Comparison of ENCODE assay signal across 23 cellular contexts in genomic region chr4:83546796-83547195, GRCh38. TPM values are rescaled to one million over a fixed set of nuclear protein-coding genes. Genes with fewer than 3 reads are reported as not detected.
A peak's percentile ranks its signal among the peaks of the same experiment; 100 is the strongest.
DNase-seq lines count a peak whose midpoint lies in the region; ATAC-seq and TF ChIP-seq lines count a peak whose summit lies in the region.
"Had no signal": no experiment of that assay in that cellular context is flagged by ENCODE, and none has a peak within 500 bp of the region (broad histone marks: within the 10 kb centered on the region; RNA-seq: fewer than 3 reads in every experiment).

No MANE protein-coding gene starts in this region.

- peak overlapping the region; percentile 34; the same call in 1 of the 2 replicates for H4K91ac ChIP-seq in IMR-90 (ENCODE audit: insufficient read depth, low read depth, low read length)

- no TSS peak for BruUV-seq in IMR-90 (replicated peaks; lab: Mats Ljungman, UMichigan)

- H3K56ac ChIP-seq in IMR-90 (ENCODE audit: extremely low read depth, insufficient read depth, low read length): no peak overlapping the region

- in situ Hi-C loops in IMR-90 (cut with MboI; ENCODE audit: low sequenced_read_pairs): no loop called here

- no peak for ATAC-seq in IMR-90 (ENCODE audit: low read depth)
- peak; percentile 78 for ATAC-seq in left ventricle myocardium superior
- peak; percentile 67 for ATAC-seq in sciatic nerve
- ATAC-seq in HG02610 (IDR thresholded peaks at IDR 0.05; ENCODE audit: unreplicated experiment): no peak
- ATAC-seq in CD8-positive, alpha-beta T cell: no peak
- ATAC-seq: activated naive CD8-positive, alpha-beta T cell treated with anti-CD3 and anti-CD28 coated beads, Interleukin-2, amount 50 U/mL, for 24 hours; left colon; pancreas had no signal

- no peak overlapping the region for H2AK9ac ChIP-seq in IMR-90 (replicated peaks; ENCODE audit: low read depth, low read length, poor library complexity)

- H3K18ac ChIP-seq in IMR-90 (ENCODE audit: low read depth, low read length): peak overlapping the region; percentile 23; the same call in 1 of the 2 replicates

- no peak overlapping the region for H3K27ac ChIP-seq in IMR-90 (ENCODE audit: insufficient read depth, low read length)
- H3K27ac ChIP-seq in CD8-positive, alpha-beta T cell (ENCODE audit: low read depth, low read length): no peak overlapping the region
- H3K27ac ChIP-seq: BLaER1, cardiac muscle cell, pancreas, RWPE1, testis had no signal

- no peaks in the 10 kb centered on the region for H3K9me3 Mint-ChIP-seq in CD8-positive, alpha-beta T cell
- H3K9me3 Mint-ChIP-seq: activated B cell treated with CpG ODN at 0.5 μM for 24 hours; activated naive CD8-positive, alpha-beta T cell treated with anti-CD3 and anti-CD28 coated beads, Interleukin-2, amount 50 U/mL, for 24 hours; activated T-helper 2 cell treated with anti-CD3 and anti-CD28 coated beads, Interferon-gamma antibody, Interleukin-2, Interleukin-4, amounts not matched to agents 10 μg/mL and 5 μg/mL and 100 μg/mL, durations not matched to agents 14 hours and 24 hours and 36 hours; IgD-negative memory B cell had no signal

- H3K27me3 ChIP-seq in IMR-90 (ENCODE audit: control insufficient read depth, insufficient read depth, low read length): no peaks in the 10 kb centered on the region
- H3K27me3 ChIP-seq in CD8-positive, alpha-beta T cell (ENCODE audit: insufficient read depth, low read length): no peaks in the 10 kb centered on the region
- H3K27me3 ChIP-seq: BLaER1, cardiac muscle cell, pancreas, testis had no signal

- intact Hi-C loops in IMR-90 (cut with micrococcal nuclease) (no loop called here), left ventricle myocardium superior (cut with micrococcal nuclease) (no loop called here), sciatic nerve (cut with DNase I) (no loop called here)
- intact Hi-C loops in CD8-positive, alpha-beta T cell (cut with DNase I, micrococcal nuclease): no loop called here

- no peak overlapping the region for H3K4me3 Mint-ChIP-seq in CD8-positive, alpha-beta T cell
- H3K4me3 Mint-ChIP-seq: activated B cell treated with CpG ODN at 0.5 μM for 24 hours; activated naive CD8-positive, alpha-beta T cell treated with anti-CD3 and anti-CD28 coated beads, Interleukin-2, amount 50 U/mL, for 24 hours; IgD-negative memory B cell had no signal

- H3K27me3 Mint-ChIP-seq in CD8-positive, alpha-beta T cell (ENCODE audit: low read depth): no peaks in the 10 kb centered on the region
- H3K27me3 Mint-ChIP-seq: activated B cell treated with CpG ODN at 0.5 μM for 24 hours; activated naive CD8-positive, alpha-beta T cell treated with anti-CD3 and anti-CD28 coated beads, Interleukin-2, amount 50 U/mL, for 24 hours; IgD-negative memory B cell had no signal

- no CpG with 5 or more reads among the region's 3 CpGs for WGBS in IMR-90 (ENCODE audit: extremely low coverage in 2 of 2, insufficient read length in 1 of 2), 2 experiments

- no peak for TF ChIP-seq RAD21 in IMR-90 (IDR thresholded peaks at IDR 0.05; ENCODE audit: low read length)

- no peak overlapping the region for H4K5ac ChIP-seq in IMR-90 (ENCODE audit: low read depth, low read length)

- peaks cover 4% of the 10 kb centered on the region; the same call in 1 of the 2 replicates for H3K9me1 ChIP-seq in IMR-90 (ENCODE audit: insufficient read depth, low read length)

- H3K23ac ChIP-seq in IMR-90 (ENCODE audit: low read depth, low read length): no peak overlapping the region

- peak overlapping the region; percentile 71; the same call in 1 of the 3 replicates for H2BK15ac ChIP-seq in IMR-90 (ENCODE audit: low read depth, low read length)

- H2BK20ac ChIP-seq in IMR-90 (ENCODE audit: low read depth, low read length): peak overlapping the region; percentile 14; the same call in 1 of the 2 replicates

- H4K20me1 ChIP-seq in IMR-90 (ENCODE audit: insufficient read depth, low read length): no peaks in the 10 kb centered on the region
- H4K20me1 ChIP-seq: BLaER1 had no signal

- H3K36me3 ChIP-seq in IMR-90 (ENCODE audit: control insufficient read depth, insufficient read depth, low read length): no peaks in the 10 kb centered on the region
- H3K36me3 ChIP-seq in CD8-positive, alpha-beta T cell (ENCODE audit: insufficient read depth, low read length): no peaks in the 10 kb centered on the region
- H3K36me3 ChIP-seq: BLaER1, cardiac muscle cell, pancreas had no signal

- DNase-seq in IMR-90 (no peak), SIG-M5 treated with dmso at 0.1 percent for 504 hours (lab: John Stamatoyannopoulos, UW; ENCODE audit: unreplicated experiment) (peak; percentile 56), left ventricle myocardium superior (no peak), sciatic nerve (ENCODE audit: low spot score) (no peak), occipital lobe (lab: John Stamatoyannopoulos, UW) (no peak), NCI-H1436 treated with DMSO at 0.1 percent for 48 hours (lab: John Stamatoyannopoulos, UW) (no peak)
- DNase-seq in CD8-positive, alpha-beta T cell: no peak
- DNase-seq: activated B cell treated with CpG ODN at 0.5 μM for 24 hours; activated naive CD8-positive, alpha-beta T cell treated with anti-CD3 and anti-CD28 coated beads, Interleukin-2, amount 50 U/mL, for 24 hours; effector memory CD4-positive, alpha-beta T cell; hypothalamus; left colon; NCI-H1092 treated with DMSO at 0.1 percent for 48 hours; NCI-H774; pancreas; T-helper 1 cell; testis had no signal

- dilution Hi-C loops in IMR-90 (cut with HindIII; ENCODE audit: low sequenced_read_pairs, unreplicated experiment): no loop called here

- H3K14ac ChIP-seq in IMR-90 (replicated peaks; ENCODE audit: low read depth, low read length): no peak overlapping the region

- no peak overlapping the region; the same call in 1 of the 2 replicates for H3K4ac ChIP-seq in IMR-90 (ENCODE audit: low read depth, low read length)

- H3K4me3 ChIP-seq in IMR-90 (ENCODE audit: insufficient read depth, low read depth, low read length): no peak overlapping the region
- no peak overlapping the region for H3K4me3 ChIP-seq in CD8-positive, alpha-beta T cell (ENCODE audit: low read depth, low read length)
- H3K4me3 ChIP-seq: BLaER1, cardiac muscle cell, pancreas, testis had no signal

- H3K79me1 ChIP-seq in IMR-90 (ENCODE audit: low read depth in 1 of 2, low read length in 2 of 2): no peaks in the 10 kb centered on the region

- POLR2A ChIA-PET in IMR-90 (lab: Charles Lee; ENCODE audit: unreplicated experiment): interaction anchor here (0.6 kb wide), 1 partner anchor 54 kb away, joined by 16 read pairs; no protein-coding TSS in a partner anchor
- POLR2A ChIA-PET in CD8-positive, alpha-beta T cell (lab: Charles Lee): no interaction called here

- H3K4me2 ChIP-seq in IMR-90 (ENCODE audit: low read depth, low read length): no peak overlapping the region
- H3K4me2 ChIP-seq: BLaER1 had no signal

- no peak overlapping the region for H2AFZ ChIP-seq in IMR-90 (replicated peaks; ENCODE audit: low read length, poor library complexity)

- peak overlapping the region; percentile 76; the same call in 1 of the 2 replicates for H2AK5ac ChIP-seq in IMR-90 (ENCODE audit: low read depth, low read length)

- peaks cover 3% of the 10 kb centered on the region for H3K4me1 ChIP-seq in IMR-90 (ENCODE audit: control insufficient read depth, insufficient read depth, low read length)
- H3K4me1 ChIP-seq in CD8-positive, alpha-beta T cell (ENCODE audit: insufficient read depth, low read length): no peaks in the 10 kb centered on the region
- H3K4me1 ChIP-seq: BLaER1, testis had no signal

- no peak overlapping the region for H3K9ac ChIP-seq in IMR-90 (ENCODE audit: low read depth, low read length)
- H3K9ac ChIP-seq: BLaER1 had no signal

- TF ChIP-seq POLR2A in IMR-90 (IDR thresholded peaks at IDR 0.05; ENCODE audit: low read depth, low read length): no peak

- no peak for TF ChIP-seq CTCF in IMR-90 (conservative IDR thresholded peaks at IDR 0.05; ENCODE audit: low read depth, low read length)
- no peak for TF ChIP-seq CTCF in CD8-positive, alpha-beta T cell (IDR thresholded peaks at IDR 0.05)

- no peak overlapping the region for H2BK5ac ChIP-seq in IMR-90 (ENCODE audit: low read depth, low read length, poor library complexity, severe bottlenecking)

- H3K27ac Mint-ChIP-seq in CD8-positive, alpha-beta T cell: no peak overlapping the region
- H3K27ac Mint-ChIP-seq: activated B cell treated with CpG ODN at 0.5 μM for 24 hours; activated naive CD8-positive, alpha-beta T cell treated with anti-CD3 and anti-CD28 coated beads, Interleukin-2, amount 50 U/mL, for 24 hours; activated T-helper 2 cell treated with anti-CD3 and anti-CD28 coated beads, Interferon-gamma antibody, Interleukin-2, Interleukin-4, amounts not matched to agents 10 μg/mL and 5 μg/mL and 100 μg/mL, durations not matched to agents 14 hours and 24 hours and 36 hours; IgD-negative memory B cell had no signal

- no peaks in the 10 kb centered on the region for H3K9me3 ChIP-seq in IMR-90 (ENCODE audit: control insufficient read depth, insufficient read depth, low read length)
- no peaks in the 10 kb centered on the region for H3K9me3 ChIP-seq in CD8-positive, alpha-beta T cell (ENCODE audit: low read length)
- H3K9me3 ChIP-seq: BLaER1, pancreas, testis had no signal

- CTCF ChIA-PET in IMR-90 (lab: Yijun Ruan, JAX): no interaction called here
- CTCF ChIA-PET in CD8-positive, alpha-beta T cell (lab: Charles Lee): interaction anchor here (1.0 kb wide), 1 partner anchor 12 kb away, joined by 3 read pairs; no protein-coding TSS in a partner anchor

- H4K8ac ChIP-seq in IMR-90 (ENCODE audit: low read depth in 2 of 2, low read length in 2 of 2): no peak overlapping the region

- peak overlapping the region; percentile 40; the same call in 1 of the 2 replicates for H2BK120ac ChIP-seq in IMR-90 (ENCODE audit: low read depth, low read length)

- H3K4me1 Mint-ChIP-seq in CD8-positive, alpha-beta T cell (ENCODE audit: low read depth): no peaks in the 10 kb centered on the region
- H3K4me1 Mint-ChIP-seq: activated B cell treated with CpG ODN at 0.5 μM for 24 hours had no signal

- peaks cover 3% of the 10 kb centered on the region for H3K36me3 Mint-ChIP-seq in CD8-positive, alpha-beta T cell
- H3K36me3 Mint-ChIP-seq: IgD-negative memory B cell had no signal

TF ChIP-seq in IMR-90, 13 proteins besides CTCF, POLR2A, EP300 and RAD21 (continues in another document):
- TF ChIP-seq, protein P1, sequence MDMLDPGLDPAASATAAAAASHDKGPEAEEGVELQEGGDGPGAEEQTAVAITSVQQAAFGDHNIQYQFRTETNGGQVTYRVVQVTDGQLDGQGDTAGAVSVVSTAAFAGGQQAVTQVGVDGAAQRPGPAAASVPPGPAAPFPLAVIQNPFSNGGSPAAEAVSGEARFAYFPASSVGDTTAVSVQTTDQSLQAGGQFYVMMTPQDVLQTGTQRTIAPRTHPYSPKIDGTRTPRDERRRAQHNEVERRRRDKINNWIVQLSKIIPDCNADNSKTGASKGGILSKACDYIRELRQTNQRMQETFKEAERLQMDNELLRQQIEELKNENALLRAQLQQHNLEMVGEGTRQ (IDR thresholded peaks at IDR 0.05; ENCODE audit: low read depth, low read length): no peak
- no peak for TF ChIP-seq MXI1 (IDR thresholded peaks at IDR 0.05; ENCODE audit: borderline replicate concordance, low read depth, low read length)

RNA-seq across cellular contexts. Expression of gene GPAT3, which starts 10.9 kb away (rescaled TPM):
- total RNA-seq in IMR-90 (2012; rRNA removed) (2.9 and 5.3 TPM in 2 replicates), left ventricle myocardium superior (38.9 TPM), sciatic nerve (7.8 TPM), occipital lobe (not detected)
- polyA plus RNA-seq in IMR-90 (2012; rRNA removed): 1.0 and 1.3 TPM in 2 replicates
- polyA plus RNA-seq in IMR-90 (2012; cell fraction: cytosol; rRNA removed): 0.96 and 1.2 TPM in 2 replicates
- polyA plus RNA-seq in IMR-90 (2012; cell fraction: nucleus; rRNA removed; ENCODE audit: low replicate concordance): 0.50 and 2.7 TPM in 2 replicates
- total RNA-seq in CD8-positive, alpha-beta T cell: 1 to 10 TPM; 3.0 to 3.5 TPM
- polyA plus RNA-seq: IgD-negative memory B cell had no signal

Comparison
In these comparisons a context has a peak if more than half of its experiments do, and no peak if none do; other contexts are left out.
1. ATAC-seq: peak in left ventricle myocardium superior (single experiment) and sciatic nerve (single experiment); none in IMR-90 (single experiment), HG02610 (single experiment) and CD8-positive, alpha-beta T cell (single experiment).